32 cellular contexts compared by ENCODE assay signal in the genomic region with DNA sequence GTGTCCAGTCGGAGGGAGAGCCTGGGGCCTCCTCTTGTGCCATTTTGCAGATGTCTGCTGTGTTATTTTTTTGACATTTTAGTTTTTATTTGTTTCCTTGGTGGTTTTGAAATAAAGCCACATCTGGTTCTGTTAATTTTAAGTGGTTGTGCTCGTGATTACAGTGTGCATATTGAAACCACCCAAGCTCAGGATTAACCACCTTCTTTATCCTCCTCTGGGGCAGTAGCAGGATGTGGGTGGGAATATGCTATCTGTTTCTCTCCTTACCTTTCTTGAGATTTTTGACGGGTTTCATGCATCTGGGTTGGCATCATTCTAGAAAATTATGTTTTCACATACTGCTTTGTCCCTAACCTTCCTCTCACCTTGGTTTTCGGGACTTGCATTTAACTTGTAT. TPM values are rescaled to one million over a fixed set of nuclear protein-coding genes. Genes with fewer than 3 reads are reported as not detected.
"Had no signal": no experiment of that assay in that cellular context is flagged by ENCODE, and none has a peak within 500 bp of the region (broad histone marks: within the 10 kb centered on the region; RNA-seq: fewer than 3 reads in every experiment).

No MANE protein-coding gene starts in this region.

- H3K9me3 Mint-ChIP-seq: activated B cell treated with CpG ODN at 0.5 μM for 24 hours; activated naive CD4-positive, alpha-beta T cell treated with anti-CD3 and anti-CD28 coated beads, Interleukin-2, amount 50 U/mL, for 24 hours; activated naive CD8-positive, alpha-beta T cell treated with anti-CD3 and anti-CD28 coated beads, Interleukin-2, amount 50 U/mL, for 24 hours; effector memory CD8-positive, alpha-beta T cell had no signal

- H3K4me3 Mint-ChIP-seq: activated B cell treated with CpG ODN at 0.5 μM for 24 hours; activated CD4-positive, alpha-beta memory T cell treated with anti-CD3 and anti-CD28 coated beads, Interleukin-2, amount 10 ng/mL, durations not matched to agents 7 days and 5 days; activated CD8-positive, alpha-beta memory T cell treated with anti-CD3 and anti-CD28 coated beads, Interleukin-2, amount 10 ng/mL, durations not matched to agents 7 days and 5 days; activated naive CD4-positive, alpha-beta T cell treated with anti-CD3 and anti-CD28 coated beads, Interleukin-2, amount 50 U/mL, for 24 hours; activated naive CD8-positive, alpha-beta T cell treated with anti-CD3 and anti-CD28 coated beads, Interleukin-2, amount 50 U/mL, for 24 hours; activated T-cell treated with anti-CD3 and anti-CD28 coated beads, Interleukin-2, amount 50 U/mL, for 72 hours; effector memory CD8-positive, alpha-beta T cell had no signal

- DNase-seq: activated B cell treated with CpG ODN at 0.5 μM for 24 hours; activated CD4-positive, alpha-beta memory T cell treated with anti-CD3 and anti-CD28 coated beads, Interleukin-2, amount 10 ng/mL, durations not matched to agents 7 days and 5 days; activated CD4-positive, alpha-beta T cell treated with anti-CD3 and anti-CD28 coated beads for 48 hours; activated CD8-positive, alpha-beta memory T cell treated with anti-CD3 and anti-CD28 coated beads, Interleukin-2, amount 10 ng/mL, durations not matched to agents 7 days and 5 days; activated CD8-positive, alpha-beta memory T cell treated with anti-CD3 and anti-CD28 coated beads, Interleukin-2, amount 50 U/mL, for 4 hours; activated effector memory CD4-positive, alpha-beta T cell treated with Interleukin-2 at 50 U/mL for 16 hours; activated gamma-delta T cell treated with Interleukin-2 at 50 U/mL for 16 hours; activated naive CD4-positive, alpha-beta T cell treated with Interleukin-2 at 50 U/mL for 16 hours; activated naive CD8-positive, alpha-beta T cell treated with anti-CD3 and anti-CD28 coated beads, Interleukin-2, amount 50 U/mL, for 24 hours; activated T-cell treated with anti-CD3 and anti-CD28 coated beads, Interleukin-2, amount 50 U/mL, for 1 hour; activated T-cell treated with anti-CD3 and anti-CD28 coated beads, Interleukin-2, amount 50 U/mL, for 72 hours; adrenal gland; amygdala; aorta; body of pancreas; caudate nucleus; cortex of kidney; dermis blood vessel endothelial cell; effector CD4-positive, alpha-beta T cell; effector memory CD8-positive, alpha-beta T cell; erythroblast; foreskin keratinocyte; gastrocnemius medialis; glutamatergic neuron; heart left ventricle; T1000; WERI-Rb-1 had no signal

- H3K36me3 Mint-ChIP-seq: activated naive CD4-positive, alpha-beta T cell treated with anti-CD3 and anti-CD28 coated beads, Interleukin-2, amount 50 U/mL, for 24 hours had no signal

- H3K27ac Mint-ChIP-seq: activated B cell treated with CpG ODN at 0.5 μM for 24 hours; activated CD8-positive, alpha-beta memory T cell treated with anti-CD3 and anti-CD28 coated beads, Interleukin-2, amount 10 ng/mL, durations not matched to agents 7 days and 5 days; activated naive CD4-positive, alpha-beta T cell treated with anti-CD3 and anti-CD28 coated beads, Interleukin-2, amount 50 U/mL, for 24 hours; activated naive CD8-positive, alpha-beta T cell treated with anti-CD3 and anti-CD28 coated beads, Interleukin-2, amount 50 U/mL, for 24 hours; activated T-cell treated with anti-CD3 and anti-CD28 coated beads, Interleukin-2, amount 50 U/mL, for 72 hours; effector memory CD8-positive, alpha-beta T cell had no signal

- ATAC-seq: activated CD4-positive, CD25-positive, alpha-beta regulatory T cell treated with anti-CD3 and anti-CD28 coated beads, Interleukin-2, amount 50 U/mL, for 24 hours; activated CD8-positive, alpha-beta memory T cell treated with anti-CD3 and anti-CD28 coated beads, Interleukin-2, amount 10 ng/mL, durations not matched to agents 7 days and 5 days; activated naive CD8-positive, alpha-beta T cell treated with anti-CD3 and anti-CD28 coated beads, Interleukin-2, amount 50 U/mL, for 24 hours; activated T-cell treated with anti-CD3 and anti-CD28 coated beads, Interleukin-2, amount 50 U/mL, for 72 hours; body of pancreas; effector memory CD8-positive, alpha-beta T cell; foreskin keratinocyte; gastrocnemius medialis; heart left ventricle had no signal

- H3K27me3 Mint-ChIP-seq: activated B cell treated with CpG ODN at 0.5 μM for 24 hours; activated CD4-positive, alpha-beta memory T cell treated with anti-CD3 and anti-CD28 coated beads, Interleukin-2, amount 10 ng/mL, durations not matched to agents 7 days and 5 days; activated CD8-positive, alpha-beta memory T cell treated with anti-CD3 and anti-CD28 coated beads, Interleukin-2, amount 10 ng/mL, durations not matched to agents 7 days and 5 days; activated naive CD4-positive, alpha-beta T cell treated with anti-CD3 and anti-CD28 coated beads, Interleukin-2, amount 50 U/mL, for 24 hours; activated naive CD8-positive, alpha-beta T cell treated with anti-CD3 and anti-CD28 coated beads, Interleukin-2, amount 50 U/mL, for 24 hours had no signal

RNA-seq across cellular contexts. Expression of a gene that starts 20.2 kb away (rescaled TPM):
- total RNA-seq: activated B cell treated with CpG ODN at 0.5 μM for 24 hours; activated CD8-positive, alpha-beta memory T cell treated with anti-CD3 and anti-CD28 coated beads for 36 hours; activated T-cell treated with anti-CD3 and anti-CD28 coated beads, Interleukin-2, amount 50 U/mL, for 72 hours; adrenal gland; aorta; body of pancreas; chondrocyte; dermis blood vessel endothelial cell; esophagus muscularis mucosa; foreskin keratinocyte; gastrocnemius medialis; heart left ventricle had no signal
